8 cellular contexts compared by ENCODE assay signal in genomic region chr6:26020983-26021349, GRCh38. TPM values are rescaled to one million over a fixed set of nuclear protein-coding genes. Genes with fewer than 3 reads are reported as not detected.
DNase-seq lines count a peak whose midpoint lies in the region; ATAC-seq, FAIRE-seq and TF ChIP-seq lines count a peak whose summit lies in the region.

No MANE protein-coding gene starts in this region.

- no peak for ATAC-seq in HG03196 (IDR thresholded peaks at IDR 0.05; ENCODE audit: unreplicated experiment)

- no peak overlapping the region for H3T11ph ChIP-seq in H9 (ENCODE audit: low read length)

- no peak overlapping the region for H2AFZ ChIP-seq in H9 (ENCODE audit: low read length)

- peak overlapping the region; percentile 25 for H4K5ac ChIP-seq in H9 (ENCODE audit: insufficient read length, low read depth, low read length)

- H3K4me1 Mint-ChIP-seq in H9 (peaks cover 46 to 69% of the 10 kb centered on the region in 2 experiments), osteocyte (ENCODE audit: unreplicated experiment) (peaks cover 26% of the 10 kb centered on the region)

- no peaks in the 10 kb centered on the region for H3K79me1 ChIP-seq in H9 (ENCODE audit: insufficient read depth, low read depth, low read length, poor library complexity, severe bottlenecking)

- TF ChIP-seq CTCF in H9 (conservative IDR thresholded peaks at IDR 0.05) (no peak), osteocyte (IDR thresholded peaks at IDR 0.05) (no peak)

- no peaks in the 10 kb centered on the region; the same call in 1 of the 2 replicates for H3K4me1 ChIP-seq in H9 (ENCODE audit: insufficient read depth, low read length)

- H3K36me3 Mint-ChIP-seq in H9 (ENCODE audit: insufficient read depth in 1 of 3, low read depth in 3 of 3), result no peaks in the 10 kb centered on the region
- no peaks in the 10 kb centered on the region for H3K36me3 Mint-ChIP-seq in osteocyte (ENCODE audit: unreplicated experiment)

- no peak overlapping the region for H2BK15ac ChIP-seq in H9 (ENCODE audit: low read depth, low read length)

- no peak for TF ChIP-seq POLR2A in GM12892 (IDR thresholded peaks at IDR 0.05; ENCODE audit: low read depth, low read length)

- H3K9me3 Mint-ChIP-seq in H9 (no peaks in the 10 kb centered on the region; a peak in 1 of 5 replicates), osteocyte (ENCODE audit: unreplicated experiment) (no peaks in the 10 kb centered on the region)

- peak overlapping the region; percentile 89 to 98 for H3K4me3 Mint-ChIP-seq in H9
- H3K4me3 Mint-ChIP-seq in osteocyte (ENCODE audit: unreplicated experiment), result peak overlapping the region; percentile 97

- peak overlapping the region; percentile 39 for H3K56ac ChIP-seq in H9 (ENCODE audit: insufficient read length, low read depth, low read length)

- peak overlapping the region; percentile 11; the same call in 1 of the 2 replicates for H3K4ac ChIP-seq in H9 (ENCODE audit: low read depth, low read length)

- H2AK5ac ChIP-seq in H9 (ENCODE audit: insufficient read length, low read length), result no peak overlapping the region

- H3K27ac ChIP-seq in H9 (ENCODE audit: insufficient read length, low read depth, low read length), result peak overlapping the region; percentile 96

- no peak overlapping the region for H4K8ac ChIP-seq in H9 (replicated peaks; ENCODE audit: insufficient read length, low read depth, low read length)

- H2BK20ac ChIP-seq in H9 (ENCODE audit: low read depth, low read length, poor library complexity, severe bottlenecking), result no peak overlapping the region

- H3K9me3 ChIP-seq in H9 (ENCODE audit: control insufficient read depth, low read depth, low read length), result no peaks in the 10 kb centered on the region

- peak overlapping the region; percentile 39 for H3K23ac ChIP-seq in H9 (ENCODE audit: insufficient read length, low read depth, low read length)

- H3K18ac ChIP-seq in H9 (ENCODE audit: insufficient read length, low read depth, low read length), result peak overlapping the region; percentile 94

- H3K27ac Mint-ChIP-seq in H9 (peak overlapping the region; percentile 99 to 100 (median 99)), osteocyte (ENCODE audit: unreplicated experiment) (peak overlapping the region; percentile 100)

- H4K20me1 ChIP-seq in H9 (ENCODE audit: control insufficient read depth, insufficient read depth, insufficient read length), result no peaks in the 10 kb centered on the region

- H3K4me2 ChIP-seq in H9 (ENCODE audit: insufficient read depth, insufficient read length, low read length), result peak overlapping the region; percentile 89

- no peak for FAIRE-seq in GM12892 (lab: Jason Lieb, UNC)

- H4K91ac ChIP-seq in H9 (ENCODE audit: insufficient read length, low read depth, low read length), result no peak overlapping the region

- no peak overlapping the region for H2BK120ac ChIP-seq in H9 (ENCODE audit: low read depth, low read length, poor library complexity, severe bottlenecking)

- H3K14ac ChIP-seq in H9 (ENCODE audit: insufficient read depth, low read length), result peak overlapping the region; percentile 97; the same call in 1 of the 2 replicates

- peaks cover 19% of the 10 kb centered on the region for H3K23me2 ChIP-seq in H9 (ENCODE audit: insufficient read length, low read depth, low read length, poor library complexity, severe bottlenecking)

- no peak overlapping the region for H2BK12ac ChIP-seq in H9 (ENCODE audit: insufficient read length, low read depth, low read length)

- H3K9ac ChIP-seq in H9 (ENCODE audit: extremely low read depth, insufficient read length, low read length), result peak overlapping the region; percentile 99

- DNase-seq in GF-D8 (lab: John Stamatoyannopoulos, UW) (peak; percentile 51), H9 (no peak), NCI-H1417 treated with DMSO at 0.1 percent for 48 hours (lab: John Stamatoyannopoulos, UW) (peak; percentile 87), glomerular visceral epithelial cell (ENCODE audit: extremely low spot score) (peak; percentile 75), osteocyte (ENCODE audit: extremely low spot score, unreplicated experiment) (peak; percentile 88), GM12892 (ENCODE audit: insufficient read length) (no peak)
- DNase-seq in activated naive CD4-positive, alpha-beta T cell (lab: John Stamatoyannopoulos, UW), result peak in 3 of 4 experiments; percentile 23 to 47 (median 29)

- peak overlapping the region; percentile 47 for H2BK5ac ChIP-seq in H9 (ENCODE audit: insufficient read length, low read length)

- H3K79me2 ChIP-seq in H9 (ENCODE audit: insufficient read depth, low read length), result no peaks in the 10 kb centered on the region

- no CpG with 5 or more reads among the region's 23 CpGs for WGBS in H9 (ENCODE audit: extremely low coverage, insufficient read length, low lambda C conversion rate)

- H3K27me3 Mint-ChIP-seq in H9 (ENCODE audit: low read depth) (no peaks in the 10 kb centered on the region), osteocyte (ENCODE audit: unreplicated experiment) (no peaks in the 10 kb centered on the region)

- H3K27me3 ChIP-seq in H9 (ENCODE audit: insufficient read depth, low read length), result no peaks in the 10 kb centered on the region

RNA-seq across cellular contexts. Expression of gene TRIM38, which starts 58.4 kb away (rescaled TPM):
- total RNA-seq in H9 (2021) (0.55 and 0.61 TPM in 2 replicates), osteocyte (8.0 and 8.4 TPM in 2 replicates)
- 10.0 TPM for polyA plus RNA-seq in GM12892 (2012; ENCODE audit: missing spikeins)

Comparison
In these comparisons a context has a peak if more than half of its experiments do, and no peak if none do; other contexts are left out.
1. DNase-seq: peak in GF-D8 (single experiment), NCI-H1417 treated with DMSO at 0.1 percent for 48 hours (single experiment), activated naive CD4-positive, alpha-beta T cell (3 of 4), glomerular visceral epithelial cell (single experiment) and osteocyte (single experiment); none in H9 (single experiment) and GM12892 (single experiment).